Comparison of ENCODE assay signal across 20 cellular contexts in the genomic region with DNA sequence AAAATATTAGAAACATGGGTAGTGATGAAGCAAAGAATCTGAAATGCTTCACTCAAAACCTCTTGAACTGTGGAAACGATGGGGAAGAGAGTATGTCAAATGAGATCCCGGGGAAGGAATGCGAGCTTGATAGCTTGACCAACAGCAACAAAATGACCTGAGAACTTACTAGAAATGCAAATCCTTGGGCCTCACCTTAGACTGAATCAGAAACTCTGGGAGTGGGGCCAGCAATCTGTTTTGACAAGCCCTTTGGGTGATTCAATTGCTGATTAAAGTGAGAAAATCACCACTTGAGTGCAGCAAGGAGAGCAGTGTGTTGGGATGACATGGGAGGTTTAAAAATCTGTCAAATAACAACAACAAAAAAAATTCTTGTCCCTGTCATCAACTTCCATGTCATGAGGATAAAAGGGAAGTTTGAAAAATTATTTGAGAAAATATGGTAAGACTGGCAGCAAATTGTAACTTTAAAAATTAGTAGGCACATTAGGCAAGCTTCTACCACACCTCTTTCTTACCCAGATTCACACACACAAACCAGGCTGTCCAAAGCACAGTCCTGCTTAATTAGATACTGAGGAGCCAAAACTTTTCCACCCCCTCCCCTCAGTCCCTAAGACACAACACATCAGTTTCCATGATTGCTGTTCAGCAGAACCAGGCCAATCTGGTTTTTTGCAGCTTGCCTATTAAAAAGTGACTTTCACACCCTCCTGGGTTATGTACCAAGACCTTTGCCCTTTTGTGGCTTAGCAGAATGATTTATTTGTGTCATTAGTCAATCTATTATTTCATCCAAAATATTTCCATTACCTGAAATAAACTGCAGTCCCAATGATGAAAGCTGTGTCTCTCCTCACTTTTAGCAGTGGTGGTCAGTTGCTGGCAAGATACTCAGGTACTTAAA. TPM values are rescaled to one million over a fixed set of nuclear protein-coding genes. Genes with fewer than 3 reads are reported as not detected.
DNase-seq lines count a peak whose midpoint lies in the region; ATAC-seq, FAIRE-seq and TF ChIP-seq lines count a peak whose summit lies in the region.
"Had no signal": no experiment of that assay in that cellular context is flagged by ENCODE, and none has a peak within 500 bp of the region (broad histone marks: within the 10 kb centered on the region; RNA-seq: fewer than 3 reads in every experiment).

No MANE protein-coding gene starts in this region.

- TF ChIP-seq POLR2A in breast epithelium (IDR thresholded peaks at IDR 0.05) = no peak
- TF ChIP-seq POLR2A in GM12878 (IDR thresholded peaks at IDR 0.05; ENCODE audit: low read depth, low read length) = no peak
- TF ChIP-seq POLR2A in thyroid gland (IDR thresholded peaks at IDR 0.05) = no peak

- TF ChIP-seq RAD21 in GM12878 (IDR thresholded peaks at IDR 0.05; ENCODE audit: insufficient read depth, low read depth, low read length) = no peak

- H3K9me3 ChIP-seq in breast epithelium = no peaks in the 10 kb centered on the region
- H3K9me3 ChIP-seq in GM12878 (replicated peaks; ENCODE audit: control insufficient read depth, insufficient read depth, low read length) = no peaks in the 10 kb centered on the region
- no peaks in the 10 kb centered on the region for H3K9me3 ChIP-seq in thyroid gland
- no peaks in the 10 kb centered on the region for H3K9me3 ChIP-seq in osteoblast (ENCODE audit: low read depth, low read length)

- SMC1A ChIA-PET in GM12878 (lab: Charles Lee; ENCODE audit: uncharacterized antibody, unreplicated experiment) = interaction anchor here (0.6 to 1.2 kb wide), 3 partner anchors 436 to 1127 kb away, joined by 3 read pairs; no protein-coding TSS in a partner anchor

- intact Hi-C loops in MCF 10A (cut with micrococcal nuclease) = loop anchor here (10.0 kb wide), 1 partner anchor 184 kb away; no protein-coding TSS in a partner anchor
- intact Hi-C loops in breast epithelium (cut with DNase I; ENCODE audit: low total_unique reads) = no loop called here
- intact Hi-C loops in GM12878 (cut with micrococcal nuclease; ENCODE audit: unreplicated experiment) = loop anchor here (10.0 kb wide), 1 partner anchor 464 kb away; no protein-coding TSS in a partner anchor
- intact Hi-C loops in thyroid gland (cut with DNase I) = no loop called here

- no peak for FAIRE-seq in GM12878 (lab: Jason Lieb, UNC)

- H3K27me3 Mint-ChIP-seq in MCF 10A (ENCODE audit: insufficient read depth, unreplicated experiment) = peaks cover 21% of the 10 kb centered on the region
- H3K27me3 Mint-ChIP-seq: activated CD4-positive, alpha-beta T cell treated with anti-CD3 and anti-CD28 coated beads for 36 hours had no signal

- DNase-seq in MCF 10A (ENCODE audit: unreplicated experiment) (peak; percentile 72), breast epithelium (ENCODE audit: low spot score in 2 of 2) (no peak), GM12878 (ENCODE audit: low read depth, low spot score) (no peak), kidney tubule cell (ENCODE audit: low spot score) (peak; percentile 63), thyroid gland (peak; percentile 46 to 49), osteoblast (ENCODE audit: insufficient read length, low spot score, missing footprints) (no peak)
- DNase-seq: activated CD4-positive, alpha-beta T cell treated with anti-CD3 and anti-CD28 coated beads for 36 hours; activated T-cell treated with anti-CD3 and anti-CD28 coated beads, Interleukin-2, amount 50 U/mL, for 1 hour; cortex of kidney; Karpas-422; mesenchymal stem cell; NCI-H187 treated with DMSO at 0.1 percent for 48 hours; NCI-H69; nucleus accumbens; RPMI8226; T-helper 1 cell had no signal

- RAD21 ChIA-PET in GM12878 (lab: Charles Lee; ENCODE audit: unreplicated experiment) = interaction anchor here (0.5 to 0.6 kb wide), 2 partner anchors 313 to 345 kb away, joined by 3 read pairs; no protein-coding TSS in a partner anchor

- H3K4me3 Mint-ChIP-seq in MCF 10A (ENCODE audit: unreplicated experiment) = no peak overlapping the region
- H3K4me3 Mint-ChIP-seq: activated CD4-positive, alpha-beta T cell treated with anti-CD3 and anti-CD28 coated beads for 36 hours had no signal

- H3K36me3 Mint-ChIP-seq in MCF 10A (ENCODE audit: insufficient read depth, unreplicated experiment) = no peaks in the 10 kb centered on the region

- peaks cover 21% of the 10 kb centered on the region for H3K4me1 Mint-ChIP-seq in MCF 10A (ENCODE audit: insufficient read depth, unreplicated experiment)
- H3K4me1 Mint-ChIP-seq: activated CD4-positive, alpha-beta T cell treated with anti-CD3 and anti-CD28 coated beads for 36 hours had no signal

- H3K36me3 ChIP-seq in breast epithelium (no peaks in the 10 kb centered on the region), GM12878 (ENCODE audit: control insufficient read depth in 2 of 2, insufficient read depth in 2 of 2, low read length in 1 of 2) (no peaks in the 10 kb centered on the region), thyroid gland (no peaks in the 10 kb centered on the region), osteoblast (ENCODE audit: insufficient read depth, low read length) (no peaks in the 10 kb centered on the region)

- H3K27ac ChIP-seq in breast epithelium (no peak overlapping the region), GM12878 (ENCODE audit: control insufficient read depth, insufficient read depth) (no peak overlapping the region), thyroid gland (no peak overlapping the region), osteoblast (ENCODE audit: low read depth, low read length) (no peak overlapping the region)
- H3K27ac ChIP-seq: HL-60 had no signal

- BruUV-seq in MCF 10A (replicated peaks; lab: Mats Ljungman, UMichigan) = no TSS peak
- no TSS peak for BruUV-seq in GM12878 (replicated peaks; lab: Mats Ljungman, UMichigan)

- H2AFZ ChIP-seq in GM12878 (ENCODE audit: control insufficient read depth, low read depth, low read length) (no peak overlapping the region), osteoblast (ENCODE audit: low read length) (no peak overlapping the region)

- CTCF ChIA-PET in MCF 10A (lab: Yijun Ruan, JAX) (interaction anchor here (0.7 to 1.7 kb wide), 6 partner anchors 8 to 1558 kb away, joined by 3 to 9 read pairs (median 4); no protein-coding TSS in a partner anchor), GM12878 (lab: Yijun Ruan, JAX) (interaction anchor here (0.9 to 2.2 kb wide), 4 partner anchors 8 to 25 kb away, joined by 3 to 8 read pairs (median 4); no protein-coding TSS in a partner anchor)

- TF ChIP-seq EP300 in GM12878 (IDR thresholded peaks at IDR 0.05; ENCODE audit: borderline replicate concordance in 1 of 2, control insufficient read depth in 1 of 2, low read depth in 2 of 2, low read length in 2 of 2) = no peak

- ATAC-seq in GM12878 (no peak), GM21576 (IDR thresholded peaks at IDR 0.05; ENCODE audit: unreplicated experiment) (no peak), GM18873 (IDR thresholded peaks at IDR 0.05; ENCODE audit: low FRiP score, unreplicated experiment) (no peak)
- ATAC-seq: activated CD4-positive, alpha-beta T cell treated with anti-CD3 and anti-CD28 coated beads for 36 hours had no signal

- in situ Hi-C loops in GM12878 (cut with MboI) = no loop called here

- POLR2A ChIA-PET in MCF 10A (lab: Yijun Ruan, JAX) (interaction anchor here (1.0 to 1.2 kb wide), 5 partner anchors 13 to 327 kb away, joined by 3 read pairs; a partner anchor contains a TSS), GM12878 (lab: Charles Lee) (no interaction called here)

- no peak for TF ChIP-seq CTCF in MCF 10A (IDR thresholded peaks at IDR 0.05; ENCODE audit: unreplicated experiment)
- TF ChIP-seq CTCF in breast epithelium (IDR thresholded peaks at IDR 0.05) = no peak
- TF ChIP-seq CTCF in GM12878 (IDR thresholded peaks at IDR 0.05 in 2 of 3, conservative IDR thresholded peaks at IDR 0.05 in 1 of 3; ENCODE audit: control insufficient read depth in 2 of 3, extremely low read depth in 1 of 3, insufficient read depth in 1 of 3, low read depth in 3 of 3, low read length in 3 of 3) = no peak
- no peak for TF ChIP-seq CTCF in thyroid gland (IDR thresholded peaks at IDR 0.05)
- no peak for TF ChIP-seq CTCF in osteoblast (IDR thresholded peaks at IDR 0.05; ENCODE audit: extremely low read depth, low read depth, low read length)

- H3K27me3 ChIP-seq in breast epithelium (no peaks in the 10 kb centered on the region), GM12878 (replicated peaks in 1 of 2; ENCODE audit: control insufficient read depth in 2 of 2, insufficient read depth in 2 of 2, low read length in 1 of 2) (0 out of 4 replicates have a peak, but pooled peaks cover 0 to 1% of the 10 kb centered on the region in 2 experiments), thyroid gland (no peaks in the 10 kb centered on the region), osteoblast (ENCODE audit: insufficient read depth, low read length) (peaks cover 4% of the 10 kb centered on the region)

- H3K4me1 ChIP-seq in breast epithelium = no peaks in the 10 kb centered on the region
- H3K4me1 ChIP-seq in GM12878 (ENCODE audit: control insufficient read depth, insufficient read depth, low read length) = no peaks in the 10 kb centered on the region
- peaks cover 0 to 5% of the 10 kb centered on the region in 2 donors for H3K4me1 ChIP-seq in thyroid gland
- no peaks in the 10 kb centered on the region for H3K4me1 ChIP-seq in osteoblast (ENCODE audit: insufficient read depth, low read length)

- no peaks in the 10 kb centered on the region for H3K9me3 Mint-ChIP-seq in MCF 10A (ENCODE audit: unreplicated experiment)

- H3K4me2 ChIP-seq in GM12878 (ENCODE audit: control insufficient read depth, insufficient read depth) = no peak overlapping the region
- H3K4me2 ChIP-seq in osteoblast (ENCODE audit: insufficient read depth, low read length) = no peak overlapping the region

- no peaks in the 10 kb centered on the region for H3K79me2 ChIP-seq in GM12878 (ENCODE audit: control insufficient read depth, insufficient read depth, low read length)
- H3K79me2 ChIP-seq in osteoblast (ENCODE audit: insufficient read depth, low read length) = no peaks in the 10 kb centered on the region

- 42% methylated on average over 3 of the region's 3 CpGs for WGBS in GM12878 (ENCODE audit: insufficient coverage, insufficient replicate concordance, low lambda C conversion rate, missing lambda C conversion rate)
- WGBS in thyroid gland, 2 donors = 18 to 24% methylated on average over 3 of the region's 3 CpGs

- H4K20me1 ChIP-seq in GM12878 (ENCODE audit: control insufficient read depth, insufficient read depth) (no peaks in the 10 kb centered on the region), osteoblast (ENCODE audit: insufficient read depth, low read length) (no peaks in the 10 kb centered on the region)

- no peak overlapping the region for H3K9ac ChIP-seq in GM12878 (ENCODE audit: control insufficient read depth, insufficient read depth, low read length)

- no peak overlapping the region for H3K4me3 ChIP-seq in breast epithelium
- no peak overlapping the region for H3K4me3 ChIP-seq in GM12878
- H3K4me3 ChIP-seq in thyroid gland (replicated peaks in 1 of 3) = no peak overlapping the region
- H3K4me3 ChIP-seq in osteoblast (ENCODE audit: insufficient read depth, low read length) = no peak overlapping the region

- H3K27ac Mint-ChIP-seq in MCF 10A (ENCODE audit: low read depth, unreplicated experiment) = peak overlapping the region; percentile 13
- H3K27ac Mint-ChIP-seq: activated CD4-positive, alpha-beta T cell treated with anti-CD3 and anti-CD28 coated beads for 36 hours had no signal

RNA-seq across cellular contexts. Expression of a gene that starts 15.6 kb away (rescaled TPM):
- total RNA-seq in MCF 10A (2022) (not detected in 2 replicates), breast epithelium (under 1 TPM; 0.15 to 0.80 (median 0.66) TPM), GM12878 (2014; rRNA removed) (not detected in 2 replicates), GM12878 (2014; rRNA removed; fragmentation: Illumina TruSeq; extraction: Trizol) (not detected in 2 replicates), GM12878 (2021) (not detected in 2 replicates), thyroid gland (under 1 TPM in 1 of 4 donors, not detected in 3; 0.11 TPM), osteoblast (not detected in 2 replicates)
- total RNA-seq in GM12878 (2013; cell fraction: nucleolus; rRNA removed) = not detected in 2 replicates
- polyA plus RNA-seq in GM12878 (2011; ENCODE audit: low read depth) = not detected
- polyA plus RNA-seq in GM12878 (2011; rRNA removed) (not detected in 2 replicates), GM12878 (2014; fragmentation: Illumina TruSeq; extraction: Trizol) (not detected in 2 replicates), GM12878 (2014; fragmentation: Nextera tagmentation; extraction: Ambion mirVana) (not detected), GM12878 (2014; rRNA removed) (not detected in 2 replicates), GM12878 (2016; fragmentation: Nextera tagmentation; extraction: Ambion mirVana) (not detected)
- not detected in 2 replicates for polyA plus RNA-seq in GM12878 (2011; cell fraction: cytosol; rRNA removed)
- polyA plus RNA-seq in GM12878 (2011; cell fraction: nucleus; rRNA removed) = not detected in 2 replicates
- not detected in 2 replicates for polyA plus RNA-seq in GM12878 (2012)
- polyA minus RNA-seq in GM12878 (2011; rRNA and poly(A)+ RNA removed) = not detected in 2 replicates
- not detected in 2 replicates for polyA minus RNA-seq in GM12878 (2011; cell fraction: cytosol; rRNA and poly(A)+ RNA removed)
- not detected in 2 replicates for polyA minus RNA-seq in GM12878 (2011; cell fraction: nucleus; rRNA and poly(A)+ RNA removed)
- total RNA-seq: activated CD4-positive, alpha-beta T cell treated with anti-CD3 and anti-CD28 coated beads for 36 hours had no signal
- polyA plus RNA-seq: adipose tissue had no signal

Comparison
In these comparisons a context has a peak if more than half of its experiments do, and no peak if none do; other contexts are left out.
1. DNase-seq: peak in MCF 10A (single experiment), kidney tubule cell (single experiment) and thyroid gland (2 of 2); none in breast epithelium (0 of 2), GM12878 (single experiment) and osteoblast (single experiment).
2. intact Hi-C loops: an anchor here in MCF 10A (10.0 kb wide) and GM12878 (10.0 kb wide); none called in breast epithelium and thyroid gland.